Comparison of ENCODE assay signal across 9 cellular contexts in the genomic region with DNA sequence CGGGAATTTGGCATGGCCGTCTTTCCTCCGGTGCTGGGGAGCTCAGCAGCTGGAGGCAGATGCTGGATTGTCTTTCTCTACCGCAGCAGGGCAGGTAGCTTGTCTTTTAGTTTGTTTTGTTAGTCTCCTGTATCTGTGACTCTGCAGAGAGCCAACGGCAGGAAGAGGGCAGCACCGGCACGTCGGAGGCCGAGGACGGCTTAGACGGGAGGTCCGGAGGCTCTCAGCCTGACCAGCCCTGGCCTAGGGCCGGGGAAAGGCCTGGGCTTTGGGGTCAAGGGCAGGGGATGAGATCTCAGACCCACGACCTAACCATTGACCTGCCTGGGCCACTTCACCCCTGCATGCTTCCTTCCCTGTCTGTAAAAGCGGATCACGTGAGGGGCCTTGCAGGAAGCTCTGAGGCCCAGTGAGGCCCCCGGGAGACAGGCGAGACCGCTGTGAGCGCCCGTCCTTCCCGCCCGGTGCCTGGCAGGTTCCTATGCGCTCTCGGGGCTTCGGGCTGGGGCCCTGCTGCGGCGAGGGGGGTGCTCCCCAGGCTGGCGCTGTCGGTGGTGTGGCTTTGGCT.
DNase-seq lines count a peak whose midpoint lies in the region; ATAC-seq and TF ChIP-seq lines count a peak whose summit lies in the region.
"Had no signal": no experiment of that assay in that cellular context is flagged by ENCODE, and none has a peak within 500 bp of the region (broad histone marks: within the 10 kb centered on the region; RNA-seq: fewer than 3 reads in every experiment).

No MANE protein-coding gene starts in this region.

- no peaks in the 10 kb centered on the region for H3K4me1 ChIP-seq in HEK293 (ENCODE audit: control insufficient read depth, insufficient read depth, low read length)

- no peak for ATAC-seq in stimulated activated naive CD8-positive, alpha-beta T cell treated with anti-CD3 and anti-CD28 coated beads, Interleukin-15, amount 100 ng/mL, for 72 hours
- no peak for ATAC-seq in GM18861 (IDR thresholded peaks at IDR 0.05; ENCODE audit: unreplicated experiment)

- peaks cover 9% of the 10 kb centered on the region for H3K4me1 Mint-ChIP-seq in activated naive CD8-positive, alpha-beta T cell treated with anti-CD3 and anti-CD28 coated beads for 36 hours
- H3K4me1 Mint-ChIP-seq in stimulated activated naive CD8-positive, alpha-beta T cell treated with anti-CD3 and anti-CD28 coated beads, Interleukin-15, amount 100 ng/mL, for 72 hours: peaks cover 24% of the 10 kb centered on the region

- no peaks in the 10 kb centered on the region for H3K27me3 Mint-ChIP-seq in activated naive CD8-positive, alpha-beta T cell treated with anti-CD3 and anti-CD28 coated beads for 36 hours
- H3K27me3 Mint-ChIP-seq in stimulated activated naive CD8-positive, alpha-beta T cell treated with anti-CD3 and anti-CD28 coated beads, Interleukin-15, amount 100 ng/mL, for 72 hours: peaks cover 8% of the 10 kb centered on the region

- no peaks in the 10 kb centered on the region for H3K36me3 Mint-ChIP-seq in activated naive CD8-positive, alpha-beta T cell treated with anti-CD3 and anti-CD28 coated beads for 36 hours

- no peaks in the 10 kb centered on the region for H3K9me3 ChIP-seq in HEK293 (ENCODE audit: control insufficient read depth, insufficient read depth, low read depth, low read length)
- H3K9me3 ChIP-seq: SK-N-SH had no signal

- CTCF ChIA-PET in HEK293 (lab: Yijun Ruan, JAX): interaction anchor here (0.6 to 2.2 kb wide), 10 partner anchors 23 to 292 kb away, joined by 3 to 8 read pairs (median 4); no protein-coding TSS in a partner anchor

- no peak overlapping the region for H3K4me3 Mint-ChIP-seq in activated naive CD8-positive, alpha-beta T cell treated with anti-CD3 and anti-CD28 coated beads for 36 hours
- H3K4me3 Mint-ChIP-seq in stimulated activated naive CD8-positive, alpha-beta T cell treated with anti-CD3 and anti-CD28 coated beads, Interleukin-15, amount 100 ng/mL, for 72 hours: peak overlapping the region in 1 of 2 donors; percentile 44

- H3K27ac Mint-ChIP-seq in activated naive CD8-positive, alpha-beta T cell treated with anti-CD3 and anti-CD28 coated beads for 36 hours: peak overlapping the region; percentile 11
- peak overlapping the region; percentile 24 to 86 for H3K27ac Mint-ChIP-seq in stimulated activated naive CD8-positive, alpha-beta T cell treated with anti-CD3 and anti-CD28 coated beads, Interleukin-15, amount 100 ng/mL, for 72 hours

- TF ChIP-seq CTCF in HEK293 (tag by site-specific recombination; IDR thresholded peaks at IDR 0.05): peak; percentile 76

- no peak overlapping the region for H3K27ac ChIP-seq in HEK293 (ENCODE audit: extremely low read depth, low read depth, low read length)

- no peak for DNase-seq in activated naive CD8-positive, alpha-beta T cell treated with anti-CD3 and anti-CD28 coated beads for 36 hours
- DNase-seq in iPS-NIHi11 (ENCODE audit: low spot score) (peak; percentile 62), activated T-cell treated with anti-CD3 and anti-CD28 coated beads for 4 hours (no peak), NCI-H524 (lab: John Stamatoyannopoulos, UW) (no peak), Ammon's horn (ENCODE audit: low spot score) (no peak)
- peak; percentile 17 to 19 for DNase-seq in stimulated activated naive CD8-positive, alpha-beta T cell treated with anti-CD3 and anti-CD28 coated beads, Interleukin-15, amount 100 ng/mL, for 72 hours
- DNase-seq: SK-N-SH had no signal

- POLR2A ChIA-PET in HEK293 (lab: Yijun Ruan, JAX): no interaction called here

- no peaks in the 10 kb centered on the region for H3K9me3 Mint-ChIP-seq in activated naive CD8-positive, alpha-beta T cell treated with anti-CD3 and anti-CD28 coated beads for 36 hours
- no peaks in the 10 kb centered on the region for H3K9me3 Mint-ChIP-seq in stimulated activated naive CD8-positive, alpha-beta T cell treated with anti-CD3 and anti-CD28 coated beads, Interleukin-15, amount 100 ng/mL, for 72 hours

- H3K36me3 ChIP-seq in HEK293 (ENCODE audit: control insufficient read depth in 2 of 2, insufficient read depth in 1 of 2, low read length in 2 of 2): no peaks in the 10 kb centered on the region

- H3K4me3 ChIP-seq in HEK293 (ENCODE audit: low read depth, low read length): no peak overlapping the region

TF ChIP-seq in HEK293, 187 proteins besides CTCF, POLR2A, EP300 and RAD21:
- TF ChIP-seq ZNF561 (tag by site-specific recombination; IDR thresholded peaks at IDR 0.05; ENCODE audit: borderline replicate concordance): no peak
- TF ChIP-seq ZNF174 (tag by site-specific recombination; IDR thresholded peaks at IDR 0.05): no peak
- no peak for TF ChIP-seq SETDB1 (IDR thresholded peaks at IDR 0.05; ENCODE audit: insufficient read length, low read length)
- TF ChIP-seq ZNF335 (tag by site-specific recombination; conservative IDR thresholded peaks at IDR 0.05): peak; percentile 65
- no peak for TF ChIP-seq ZNF37A (tag by site-specific recombination; IDR thresholded peaks at IDR 0.05)
- TF ChIP-seq ZFP37 (tag by site-specific recombination; IDR thresholded peaks at IDR 0.05): no peak
- TF ChIP-seq, protein P1, sequence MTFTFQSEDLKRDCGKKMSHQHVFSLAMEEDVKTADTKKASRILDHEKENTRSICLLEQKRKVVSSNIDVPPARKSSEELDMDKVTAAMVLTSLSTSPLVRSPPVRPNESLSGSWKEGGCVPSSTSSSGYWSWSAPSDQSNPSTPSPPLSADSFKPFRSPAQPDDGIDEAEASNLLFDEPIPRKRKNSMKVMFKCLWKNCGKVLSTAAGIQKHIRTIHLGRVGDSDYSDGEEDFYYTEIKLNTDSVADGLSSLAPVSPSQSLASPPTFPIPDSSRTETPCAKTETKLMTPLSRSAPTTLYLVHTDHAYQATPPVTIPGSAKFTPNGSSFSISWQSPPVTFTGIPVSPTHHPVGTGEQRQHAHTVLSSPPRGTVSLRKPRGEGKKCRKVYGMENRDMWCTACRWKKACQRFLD (tag by site-specific recombination; IDR thresholded peaks at IDR 0.05): no peak
- TF ChIP-seq ZNF433 (tag by site-specific recombination; IDR thresholded peaks at IDR 0.05; ENCODE audit: low read depth): no peak
- peak; percentile 55 for TF ChIP-seq ZNF654 (tag by site-specific recombination; IDR thresholded peaks at IDR 0.05; ENCODE audit: low read depth)
- TF ChIP-seq GLIS2 (tag by site-specific recombination; IDR thresholded peaks at IDR 0.05): peak; percentile 58
- TF ChIP-seq, protein P2, sequence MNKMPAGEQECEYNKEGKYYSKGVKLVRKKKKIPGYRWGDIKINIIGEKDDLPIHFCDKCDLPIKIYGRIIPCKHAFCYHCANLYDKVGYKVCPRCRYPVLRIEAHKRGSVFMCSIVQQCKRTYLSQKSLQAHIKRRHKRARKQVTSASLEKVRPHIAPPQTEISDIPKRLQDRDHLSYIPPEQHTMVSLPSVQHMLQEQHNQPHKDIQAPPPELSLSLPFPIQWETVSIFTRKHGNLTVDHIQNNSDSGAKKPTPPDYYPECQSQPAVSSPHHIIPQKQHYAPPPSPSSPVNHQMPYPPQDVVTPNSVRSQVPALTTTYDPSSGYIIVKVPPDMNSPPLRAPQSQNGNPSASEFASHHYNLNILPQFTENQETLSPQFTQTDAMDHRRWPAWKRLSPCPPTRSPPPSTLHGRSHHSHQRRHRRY (tag by site-specific recombination; IDR thresholded peaks at IDR 0.05): no peak
TF ChIP-seq in HEK293: peak in this region for 3.

Comparison
In these comparisons a context has a peak if more than half of its experiments do, and no peak if none do; other contexts are left out.
1. DNase-seq: peak in iPS-NIHi11 (single experiment) and stimulated activated naive CD8-positive, alpha-beta T cell treated with anti-CD3 and anti-CD28 coated beads, Interleukin-15, amount 100 ng/mL, for 72 hours (2 of 2); none in activated naive CD8-positive, alpha-beta T cell treated with anti-CD3 and anti-CD28 coated beads for 36 hours (single experiment), activated T-cell treated with anti-CD3 and anti-CD28 coated beads for 4 hours (single experiment), NCI-H524 (0 of 2) and Ammon's horn (single experiment).